In genomic region chr22:40950888-40951794, GRCh38 we compare ENCODE assay signal across 8 cellular contexts. TPM values are rescaled to one million over a fixed set of nuclear protein-coding genes. Genes with fewer than 3 reads are reported as not detected.
DNase-seq lines count a peak whose midpoint lies in the region; ATAC-seq, FAIRE-seq and TF ChIP-seq lines count a peak whose summit lies in the region.

Gene RBX1 (plus strand): TSS chr22:40951378. CDS start chr22:40951399, 21 bp downstream.

- no peaks in the 10 kb centered on the region for H3K9me3 Mint-ChIP-seq in natural killer cell treated with Interleukin-12 subunit alpha and Interleukin-12 subunit beta and Interleukin-15 and Interleukin-18, amount 100 ng/mL, for 72 hours

- H3K4me3 ChIP-seq in Loucy (ENCODE audit: low read length, poor library complexity, severe bottlenecking) (peak within 1 kb of the TSS; percentile 96), fibroblast of pulmonary artery (replicated peaks; ENCODE audit: low read depth, low read length) (peak within 1 kb of the TSS; percentile 92)

- peak; percentile 11 for FAIRE-seq in H54 (lab: Jason Lieb, UNC)

- no peaks in the 10 kb centered on the region for H3K36me3 ChIP-seq in Loucy (ENCODE audit: insufficient read depth, low read length)

- peak within 1 kb of the TSS; percentile 86 for H3K4me2 ChIP-seq in Loucy (ENCODE audit: low read depth, low read length, poor library complexity, severe bottlenecking)

- peak; percentile 92 to 93 for ATAC-seq in natural killer cell treated with Interleukin-12 subunit alpha and Interleukin-12 subunit beta and Interleukin-15 and Interleukin-18, amount 100 ng/mL, for 72 hours
- peak; percentile 89 for ATAC-seq in stimulated activated naive CD8-positive, alpha-beta T cell treated with anti-CD3 and anti-CD28 coated beads, Interleukin-15, Interleukin-2, amounts not matched to agents 100 U/mL and 50 U/mL, for 24 hours

- H3F3A ChIP-seq in Loucy (ENCODE audit: low read depth), result no peaks in the 10 kb centered on the region

- peaks cover 7% of the 10 kb centered on the region for H3K36me3 Mint-ChIP-seq in natural killer cell treated with Interleukin-12 subunit alpha and Interleukin-12 subunit beta and Interleukin-15 and Interleukin-18, amount 100 ng/mL, for 72 hours

- H3K27ac Mint-ChIP-seq in natural killer cell treated with Interleukin-12 subunit alpha and Interleukin-12 subunit beta and Interleukin-15 and Interleukin-18, amount 100 ng/mL, for 72 hours, result peak within 1 kb of the TSS; percentile 89 to 92

- H3K9me3 ChIP-seq in Loucy (ENCODE audit: insufficient read depth, low read depth, low read length), result no peaks in the 10 kb centered on the region

- H3K4me3 Mint-ChIP-seq in natural killer cell treated with Interleukin-12 subunit alpha and Interleukin-12 subunit beta and Interleukin-15 and Interleukin-18, amount 100 ng/mL, for 72 hours, result peak within 1 kb of the TSS; percentile 88

- H3K79me2 ChIP-seq in Loucy (ENCODE audit: insufficient read depth, low read length), result peaks cover 43% of the 10 kb centered on the region

- no peaks in the 10 kb centered on the region for H3K9me2 ChIP-seq in Loucy (replicated peaks; ENCODE audit: low read depth, low read length)

- DNase-seq in EL, result peak; percentile 98
- peak; percentile 82 for DNase-seq in H54 (ENCODE audit: insufficient read length, low spot score)
- DNase-seq in activated effector memory CD4-positive, alpha-beta T cell treated with Interleukin-2 at 50 U/mL for 16 hours, result peak; percentile 99
- peak; percentile 99 for DNase-seq in fibroblast of pulmonary artery (ENCODE audit: low read depth)
- DNase-seq in natural killer cell treated with Interleukin-12 subunit alpha and Interleukin-12 subunit beta and Interleukin-15 and Interleukin-18, amount 100 ng/mL, for 72 hours (ENCODE audit: low spot score), result peak; percentile 99
- peak; percentile 99 for DNase-seq in stimulated activated naive CD8-positive, alpha-beta T cell treated with anti-CD3 and anti-CD28 coated beads, Interleukin-15, Interleukin-2, amounts not matched to agents 100 U/mL and 50 U/mL, for 24 hours

- no peaks in the 10 kb centered on the region for H3K27me3 Mint-ChIP-seq in natural killer cell treated with Interleukin-12 subunit alpha and Interleukin-12 subunit beta and Interleukin-15 and Interleukin-18, amount 100 ng/mL, for 72 hours

- peaks cover 32% of the 10 kb centered on the region for H4K20me1 ChIP-seq in Loucy (ENCODE audit: insufficient read depth, low read length, poor library complexity, severe bottlenecking)

- H2AFZ ChIP-seq in Loucy (ENCODE audit: low read length), result peak within 1 kb of the TSS; percentile 91

- peaks cover 15 to 29% of the 10 kb centered on the region in 2 donors for H3K4me1 Mint-ChIP-seq in natural killer cell treated with Interleukin-12 subunit alpha and Interleukin-12 subunit beta and Interleukin-15 and Interleukin-18, amount 100 ng/mL, for 72 hours (ENCODE audit: low read depth in 2 of 2)

- TF ChIP-seq CTCF in Loucy (conservative IDR thresholded peaks at IDR 0.05; ENCODE audit: low read length), result no peak
- TF ChIP-seq CTCF in fibroblast of pulmonary artery (IDR thresholded peaks at IDR 0.05; ENCODE audit: low read length, missing control alignments), result no peak

- peak within 1 kb of the TSS; percentile 91 for H3K9ac ChIP-seq in Loucy (ENCODE audit: low read depth, low read length, poor library complexity, severe bottlenecking)

- H3K27me3 ChIP-seq in Loucy (ENCODE audit: insufficient read depth, low read length, poor library complexity, severe bottlenecking), result no peaks in the 10 kb centered on the region

- peak; percentile 81 for TF ChIP-seq POLR2A in H54 (IDR thresholded peaks at IDR 0.05; ENCODE audit: low read depth, low read length)
- TF ChIP-seq POLR2A in Raji (IDR thresholded peaks at IDR 0.05; ENCODE audit: insufficient read depth, low read depth, low read length), result peak; percentile 77

- peaks cover 19% of the 10 kb centered on the region for H3K4me1 ChIP-seq in Loucy (ENCODE audit: insufficient read depth, low read length, poor library complexity, severe bottlenecking)

RNA-seq across cellular contexts. Expression of gene RBX1, which starts in this region (rescaled TPM):
- total RNA-seq in natural killer cell treated with Interleukin-12 subunit alpha and Interleukin-12 subunit beta and Interleukin-15 and Interleukin-18, amount 100 ng/mL, for 72 hours, result 10 to 100 TPM; 47.8 to 65.9 TPM

Comparison
In these comparisons a context has a peak if more than half of its experiments do, and no peak if none do; other contexts are left out.
1. Peak in every context shown above with its lines: DNase-seq, ATAC-seq and H3K4me3 ChIP-seq.